Comparison of ENCODE assay signal across 1 cellular context in genomic region chr14:86815341-86815740, GRCh38.
TF ChIP-seq lines count a peak whose summit lies in the region.

No MANE protein-coding gene starts in this region.

TF ChIP-seq in GM23338, 12 proteins besides CTCF, POLR2A, EP300 and RAD21 (continued from another document):
- TF ChIP-seq ZNF462 (CRISPR knock-in tag; IDR thresholded peaks at IDR 0.05) (no peak), ZNF331 (CRISPR knock-in tag; IDR thresholded peaks at IDR 0.05; ENCODE audit: low read depth) (no peak), STAT1 (IDR thresholded peaks at IDR 0.05; ENCODE audit: unreplicated experiment) (no peak), EZH2phosphoT487 (IDR thresholded peaks at IDR 0.05; ENCODE audit: unreplicated experiment) (no peak), CREB1 (CRISPR knock-in tag; IDR thresholded peaks at IDR 0.05; ENCODE audit: low read depth) (no peak), REST (IDR thresholded peaks at IDR 0.05; ENCODE audit: unreplicated experiment) (no peak), ETS1 (IDR thresholded peaks at IDR 0.05) (no peak), EZH2 (IDR thresholded peaks at IDR 0.05; ENCODE audit: low read depth, unreplicated experiment) (no peak)
